Comparison of ENCODE assay signal across 9 cellular contexts in the genomic region with DNA sequence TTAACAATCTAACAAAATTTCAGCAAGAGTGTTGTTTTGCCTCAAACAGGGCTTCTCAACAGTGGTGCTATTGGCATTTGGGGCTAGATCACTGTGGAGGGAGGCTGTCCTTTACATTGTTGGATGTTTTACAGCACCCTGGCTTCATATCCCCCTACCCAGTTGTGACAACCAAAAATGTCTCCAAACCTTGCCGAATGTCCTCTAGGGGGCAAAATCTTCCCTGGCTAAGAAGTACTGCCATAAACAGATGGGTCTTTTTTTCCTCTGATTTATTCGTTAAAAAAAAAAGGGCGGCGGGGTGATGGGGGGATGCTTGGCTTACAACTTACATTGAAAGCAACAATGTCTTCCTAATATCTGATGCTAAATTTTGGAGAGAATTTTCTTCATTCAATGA.
A peak's percentile ranks its signal among the peaks of the same experiment; 100 is the strongest.
DNase-seq lines count a peak whose midpoint lies in the region; ATAC-seq and TF ChIP-seq lines count a peak whose summit lies in the region.
"Had no signal": no experiment of that assay in that cellular context is flagged by ENCODE, and none has a peak within 500 bp of the region (broad histone marks: within the 10 kb centered on the region; RNA-seq: fewer than 3 reads in every experiment).

No MANE protein-coding gene starts in this region.

- no peaks in the 10 kb centered on the region for H3K79me2 ChIP-seq in PC-3 (ENCODE audit: low read length)

- no peak overlapping the region for H3K9ac ChIP-seq in PC-3 (ENCODE audit: low read length)

- DNase-seq in A673 (ENCODE audit: low spot score): peak; percentile 59
- DNase-seq in PC-3: peak; percentile 56
- peak; percentile 19 for DNase-seq in fibroblast of villous mesenchyme (ENCODE audit: low read depth)
- DNase-seq in mesothelial cell of epicardium (ENCODE audit: low spot score in 2 of 2, unreplicated experiment in 2 of 2): no peak
- DNase-seq in HCEC 1CT: no peak

- H3K4me2 ChIP-seq in PC-3 (ENCODE audit: low read length): no peak overlapping the region

- H3K36me3 ChIP-seq in A673 (ENCODE audit: insufficient read depth, low read length, poor library complexity, severe bottlenecking): no peaks in the 10 kb centered on the region
- H3K36me3 ChIP-seq in PC-3 (ENCODE audit: low read depth, low read length): no peaks in the 10 kb centered on the region
- H3K36me3 ChIP-seq: SJSA1 had no signal

- intact Hi-C loops in A673 (cut with micrococcal nuclease; ENCODE audit: unreplicated experiment) (no loop called here), PC-3 (cut with micrococcal nuclease) (loop anchor here (5.0 kb wide), 1 partner anchor 325 kb away; no protein-coding TSS in a partner anchor)

- no peak overlapping the region for H3K27ac Mint-ChIP-seq in mesothelial cell of epicardium

- CTCF ChIA-PET in A673 (lab: Charles Lee): no interaction called here
- CTCF ChIA-PET in PC-3 (lab: Charles Lee): interaction anchor here (0.6 kb wide), 1 partner anchor 37 kb away, joined by 4 read pairs; no protein-coding TSS in a partner anchor

- H3K27me3 ChIP-seq in A673 (replicated peaks; ENCODE audit: insufficient read depth, low read depth, low read length, poor library complexity): no peaks in the 10 kb centered on the region
- H3K27me3 ChIP-seq in PC-3 (ENCODE audit: low read length): no peaks in the 10 kb centered on the region
- H3K27me3 ChIP-seq: SJSA1 had no signal

- no peaks in the 10 kb centered on the region for H3K9me2 ChIP-seq in PC-3 (replicated peaks; ENCODE audit: low read length)

- no peaks in the 10 kb centered on the region for H4K20me1 ChIP-seq in PC-3 (ENCODE audit: low read length)

- BruUV-seq in A673 (replicated peaks; lab: Mats Ljungman, UMichigan) (no TSS peak), PC-3 (replicated peaks; lab: Mats Ljungman, UMichigan) (no TSS peak)

- no peaks in the 10 kb centered on the region for H3K4me1 ChIP-seq in A673 (ENCODE audit: insufficient read depth, low read length, poor library complexity, severe bottlenecking)
- H3K4me1 ChIP-seq in PC-3 (ENCODE audit: insufficient read depth, low read length): no peaks in the 10 kb centered on the region

- H3K4me1 Mint-ChIP-seq in mesothelial cell of epicardium: peaks cover 4% of the 10 kb centered on the region

- ATAC-seq in PC-3: peak; percentile 35; the same call in 1 of the 2 replicates
- no peak for ATAC-seq in HG03460 (IDR thresholded peaks at IDR 0.05; ENCODE audit: unreplicated experiment)
- no peak for ATAC-seq in HG02763 (IDR thresholded peaks at IDR 0.05; ENCODE audit: unreplicated experiment)

- TF ChIP-seq CTCF in A673 (conservative IDR thresholded peaks at IDR 0.05; ENCODE audit: low read depth, low read length) (peak; percentile 65), GM12873 (IDR thresholded peaks at IDR 0.05; ENCODE audit: insufficient read depth, low read depth, low read length, missing control alignments) (peak; percentile 26), PC-3 (conservative IDR thresholded peaks at IDR 0.05; ENCODE audit: low read depth, low read length) (peak; percentile 73), fibroblast of villous mesenchyme (IDR thresholded peaks at IDR 0.05; ENCODE audit: insufficient read depth, low read depth, low read length) (peak; percentile 58), mesothelial cell of epicardium (IDR thresholded peaks at IDR 0.05; ENCODE audit: unreplicated experiment) (no peak)

- H3K27me3 Mint-ChIP-seq in mesothelial cell of epicardium (ENCODE audit: low read depth): no peaks in the 10 kb centered on the region

- H3K9me3 Mint-ChIP-seq in mesothelial cell of epicardium: no peaks in the 10 kb centered on the region

- no peaks in the 10 kb centered on the region for H3K9me3 ChIP-seq in A673 (ENCODE audit: low read depth, low read length, poor library complexity, severe bottlenecking)
- H3K9me3 ChIP-seq in PC-3 (ENCODE audit: low read length): no peaks in the 10 kb centered on the region
- H3K9me3 ChIP-seq: SJSA1 had no signal

- POLR2A ChIA-PET in A673 (lab: Charles Lee; ENCODE audit: low non-redundant PET) (no interaction called here), PC-3 (lab: Charles Lee; ENCODE audit: unreplicated experiment) (interaction anchor here (0.6 kb wide), 1 partner anchor 14 kb away, joined by 3 read pairs; no protein-coding TSS in a partner anchor)

- no peak overlapping the region for H3K27ac ChIP-seq in A673 (ENCODE audit: low read depth, low read length, poor library complexity, severe bottlenecking)
- no peak overlapping the region for H3K27ac ChIP-seq in PC-3 (ENCODE audit: low read length)
- H3K27ac ChIP-seq: SJSA1 had no signal

- no peaks in the 10 kb centered on the region for H3F3A ChIP-seq in PC-3 (ENCODE audit: low read length, unreplicated experiment)

- H3K4me3 Mint-ChIP-seq in mesothelial cell of epicardium: no peak overlapping the region

- peaks cover 2% of the 10 kb centered on the region for H3K36me3 Mint-ChIP-seq in mesothelial cell of epicardium

- no peak overlapping the region for H2AFZ ChIP-seq in PC-3 (ENCODE audit: low read length)

- H3K4me3 ChIP-seq in A673 (ENCODE audit: low read depth, low read length, poor library complexity, severe bottlenecking): no peak overlapping the region
- no peak overlapping the region for H3K4me3 ChIP-seq in PC-3 (ENCODE audit: low read length)
- H3K4me3 ChIP-seq in fibroblast of villous mesenchyme (ENCODE audit: low read depth, low read length): no peak overlapping the region
- H3K4me3 ChIP-seq: SJSA1 had no signal

Comparison
In these comparisons a context has a peak if more than half of its experiments do, and no peak if none do; other contexts are left out.
1. DNase-seq: peak in A673 (single experiment), PC-3 (single experiment) and fibroblast of villous mesenchyme (single experiment); none in mesothelial cell of epicardium (0 of 2) and HCEC 1CT (single experiment).